Comparison of ENCODE assay signal across 1 cellular context in genomic region chr17:80212962-80213650, GRCh38.
TF ChIP-seq lines count a peak whose summit lies in the region.

No MANE protein-coding gene starts in this region.

TF ChIP-seq in K562, 482 proteins besides CTCF, POLR2A, EP300 and RAD21:
- TF ChIP-seq CEBPB (tag; IDR thresholded peaks at IDR 0.05) (peak; percentile 17; the same call in 1 of the 2 replicates), ZNF408 (CRISPR knock-in tag; IDR thresholded peaks at IDR 0.05; ENCODE audit: low read depth) (no peak)
